In the genomic region with DNA sequence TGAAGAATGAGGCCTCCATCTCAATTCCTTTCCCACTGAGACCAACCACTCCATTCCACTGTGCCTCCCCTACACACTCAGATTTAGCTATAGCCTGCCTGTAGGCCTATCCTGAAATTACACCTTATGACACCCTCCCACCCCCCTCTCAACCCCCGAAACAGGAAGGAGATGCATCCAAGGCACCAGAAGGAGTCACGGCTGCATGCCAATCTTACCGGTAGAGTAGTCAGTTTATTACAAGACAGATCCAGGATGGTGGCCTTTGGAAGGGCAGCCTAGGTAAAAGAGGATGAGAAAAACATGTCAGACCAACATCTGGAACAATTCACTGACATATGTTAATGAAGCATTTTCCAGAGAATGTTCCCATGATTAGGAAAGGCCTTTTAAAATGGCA, we compare ENCODE assay signal across 12 cellular contexts. TPM values are rescaled to one million over a fixed set of nuclear protein-coding genes. Genes with fewer than 3 reads are reported as not detected.
A peak's percentile ranks its signal among the peaks of the same experiment; 100 is the strongest.
DNase-seq lines count a peak whose midpoint lies in the region; ATAC-seq, FAIRE-seq and TF ChIP-seq lines count a peak whose summit lies in the region.
"Had no signal": no experiment of that assay in that cellular context is flagged by ENCODE, and none has a peak within 500 bp of the region (broad histone marks: within the 10 kb centered on the region; RNA-seq: fewer than 3 reads in every experiment).

No MANE protein-coding gene starts in this region.

- H3K79me2 ChIP-seq in DND-41 (ENCODE audit: insufficient read depth, low read length), result peaks cover 65% of the 10 kb centered on the region

- H3K36me3 ChIP-seq in DND-41 (ENCODE audit: insufficient read depth, low read length), result peaks cover 65% of the 10 kb centered on the region

- peak overlapping the region; percentile 94 for H3K4me3 ChIP-seq in AG04450 (ENCODE audit: low read depth, low read length)
- H3K4me3 ChIP-seq in DND-41 (ENCODE audit: low read depth in 1 of 2, low read length in 2 of 2), result no peak overlapping the region
- H3K4me3 ChIP-seq in fibroblast of villous mesenchyme (ENCODE audit: low read depth, low read length), result peak overlapping the region; percentile 19

- H3K4me1 Mint-ChIP-seq in activated CD4-positive, alpha-beta memory T cell treated with anti-CD3 and anti-CD28 coated beads, Interleukin-2, amount 10 ng/mL, durations not matched to agents 7 days and 5 days, result peaks cover 30% of the 10 kb centered on the region

- TF ChIP-seq CTCF in AG04450 (IDR thresholded peaks at IDR 0.05; ENCODE audit: low read depth, low read length), result no peak
- TF ChIP-seq CTCF in DND-41 (IDR thresholded peaks at IDR 0.05; ENCODE audit: borderline replicate concordance, extremely low read depth, low read length, poor library complexity, severe bottlenecking), result no peak
- no peak for TF ChIP-seq CTCF in fibroblast of villous mesenchyme (IDR thresholded peaks at IDR 0.05; ENCODE audit: insufficient read depth, low read depth, low read length)

- H3K27me3 Mint-ChIP-seq in activated CD4-positive, alpha-beta memory T cell treated with anti-CD3 and anti-CD28 coated beads, Interleukin-2, amount 10 ng/mL, durations not matched to agents 7 days and 5 days, result no peaks in the 10 kb centered on the region

- peaks cover 33% of the 10 kb centered on the region; the same call in 1 of the 2 replicates for H4K20me1 ChIP-seq in DND-41 (ENCODE audit: insufficient read depth, low read length)

- H2AFZ ChIP-seq in DND-41 (ENCODE audit: low read depth, low read length), result no peak overlapping the region

- no peak for ATAC-seq in DND-41 (ENCODE audit: insufficient read depth, low read depth)
- no peak for ATAC-seq in GM19324 (IDR thresholded peaks at IDR 0.05; ENCODE audit: low FRiP score, unreplicated experiment)

- peak overlapping the region; percentile 82 for H3K4me3 Mint-ChIP-seq in activated CD4-positive, alpha-beta memory T cell treated with anti-CD3 and anti-CD28 coated beads, Interleukin-2, amount 10 ng/mL, durations not matched to agents 7 days and 5 days

- peaks cover 4% of the 10 kb centered on the region; the same call in 1 of the 2 replicates for H3K9me3 ChIP-seq in AG04450 (ENCODE audit: control insufficient read depth, insufficient read depth, low read length)
- H3K9me3 ChIP-seq in DND-41 (ENCODE audit: insufficient read depth, low read length, severe bottlenecking), result no peaks in the 10 kb centered on the region

- peaks cover 52% of the 10 kb centered on the region for H3K36me3 Mint-ChIP-seq in activated CD4-positive, alpha-beta memory T cell treated with anti-CD3 and anti-CD28 coated beads, Interleukin-2, amount 10 ng/mL, durations not matched to agents 7 days and 5 days (ENCODE audit: low read depth)

- peaks cover 2% of the 10 kb centered on the region for H3K9me3 Mint-ChIP-seq in activated CD4-positive, alpha-beta memory T cell treated with anti-CD3 and anti-CD28 coated beads, Interleukin-2, amount 10 ng/mL, durations not matched to agents 7 days and 5 days
- H3K9me3 Mint-ChIP-seq: dendritic cell treated with granulocyte-macrophage colony-stimulating factor and Interleukin-4, amounts not matched to agents 40 ng/mL and 50 ng/mL, for 4 days had no signal

- H3K27ac ChIP-seq in AG04450 (ENCODE audit: low read depth, low read length) (no peak overlapping the region), DND-41 (ENCODE audit: low read length) (no peak overlapping the region)

- DNase-seq in AG04450 (ENCODE audit: low read depth, low spot score) (no peak), DND-41 (no peak), fibroblast of villous mesenchyme (ENCODE audit: low read depth) (no peak), NCI-H2029 (lab: John Stamatoyannopoulos, UW) (no peak), NCI-H1436 treated with DMSO at 0.1 percent for 48 hours (lab: John Stamatoyannopoulos, UW) (no peak), frontal cortex (ENCODE audit: low spot score in 2 of 2) (no peak)
- no peak for DNase-seq in activated CD4-positive, alpha-beta memory T cell treated with anti-CD3 and anti-CD28 coated beads, Interleukin-2, amount 10 ng/mL, durations not matched to agents 7 days and 5 days
- DNase-seq: activated CD8-positive, alpha-beta memory T cell treated with anti-CD3 and anti-CD28 coated beads, Interleukin-2, amount 50 U/mL, for 48 hours; DMS53; trophoblast cell had no signal

- no peak for FAIRE-seq in frontal cortex (lab: Jason Lieb, UNC)

- peak overlapping the region; percentile 87; the same call in 1 of the 2 replicates for H3K4me2 ChIP-seq in DND-41 (ENCODE audit: insufficient read depth, low read length)

- peaks cover 32% of the 10 kb centered on the region for H3K4me1 ChIP-seq in DND-41 (ENCODE audit: insufficient read depth, low read length)

- H3K9ac ChIP-seq in DND-41 (ENCODE audit: low read depth, low read length), result peak overlapping the region; percentile 7; the same call in 1 of the 2 replicates

- H3K27ac Mint-ChIP-seq in activated CD4-positive, alpha-beta memory T cell treated with anti-CD3 and anti-CD28 coated beads, Interleukin-2, amount 10 ng/mL, durations not matched to agents 7 days and 5 days, result peak overlapping the region; percentile 15
- H3K27ac Mint-ChIP-seq: dendritic cell treated with granulocyte-macrophage colony-stimulating factor and Interleukin-4, amounts not matched to agents 40 ng/mL and 50 ng/mL, for 4 days had no signal

- POLR2A ChIA-PET in AG04450 (lab: Yijun Ruan, JAX), result no interaction called here
- POLR2A ChIA-PET in activated CD4-positive, alpha-beta memory T cell treated with anti-CD3 and anti-CD28 coated beads, Interleukin-2, amount 10 ng/mL, durations not matched to agents 7 days and 5 days (lab: Charles Lee), result interaction anchor here (6.2 to 6.4 kb wide), 2 partner anchors 24 to 31 kb away, joined by 55 to 142 read pairs; a partner anchor contains a TSS

- H3K27me3 ChIP-seq in AG04450 (ENCODE audit: control insufficient read depth, insufficient read depth, low read length), result no peaks in the 10 kb centered on the region
- no peaks in the 10 kb centered on the region for H3K27me3 ChIP-seq in DND-41 (ENCODE audit: insufficient read depth, low read length, poor library complexity)

- CTCF ChIA-PET in AG04450 (lab: Charles Lee), result interaction anchor here (4.9 kb wide), 1 partner anchor 32 kb away, joined by 45 read pairs; no protein-coding TSS in a partner anchor
- CTCF ChIA-PET in activated CD4-positive, alpha-beta memory T cell treated with anti-CD3 and anti-CD28 coated beads, Interleukin-2, amount 10 ng/mL, durations not matched to agents 7 days and 5 days (lab: Charles Lee), result interaction anchor here (1.5 to 2.9 kb wide), 2 partner anchors 26 to 33 kb away, joined by 3 to 9 read pairs; no protein-coding TSS in a partner anchor

RNA-seq across cellular contexts. Expression of a gene that starts 2.6 kb away (rescaled TPM):
- 143 and 145 TPM in 2 replicates for polyA plus RNA-seq in AG04450 (2011; rRNA removed)
- 132 and 146 TPM in 2 replicates for polyA minus RNA-seq in AG04450 (2011; rRNA and poly(A)+ RNA removed)
- 10 to 100 TPM; 67.1 to 68.9 TPM for total RNA-seq in activated CD4-positive, alpha-beta memory T cell treated with anti-CD3 and anti-CD28 coated beads, Interleukin-2, amount 10 ng/mL, durations not matched to agents 7 days and 5 days
- total RNA-seq in fibroblast of villous mesenchyme (181 and 191 TPM in 2 replicates), frontal cortex (38.7 TPM)

RNA-seq across cellular contexts. Expression of a gene that starts 21.7 kb away (rescaled TPM):
- polyA plus RNA-seq in AG04450 (2011; rRNA removed), result 2.2 and 2.5 TPM in 2 replicates
- polyA minus RNA-seq in AG04450 (2011; rRNA and poly(A)+ RNA removed), result 2.4 and 3.6 TPM in 2 replicates
- total RNA-seq in activated CD4-positive, alpha-beta memory T cell treated with anti-CD3 and anti-CD28 coated beads, Interleukin-2, amount 10 ng/mL, durations not matched to agents 7 days and 5 days, result 10 to 100 TPM; 25.1 to 26.1 TPM
- total RNA-seq in fibroblast of villous mesenchyme (4.5 and 4.7 TPM in 2 replicates), frontal cortex (1.2 TPM)

RNA-seq across cellular contexts. Expression of a gene that starts 21.7 kb away (rescaled TPM):
- 106 and 116 TPM in 2 replicates for polyA plus RNA-seq in AG04450 (2011; rRNA removed)
- polyA minus RNA-seq in AG04450 (2011; rRNA and poly(A)+ RNA removed), result 46.9 and 47.1 TPM in 2 replicates
- total RNA-seq in activated CD4-positive, alpha-beta memory T cell treated with anti-CD3 and anti-CD28 coated beads, Interleukin-2, amount 10 ng/mL, durations not matched to agents 7 days and 5 days, result 10 to 100 TPM; 56.5 to 57.5 TPM
- total RNA-seq in fibroblast of villous mesenchyme (55.7 and 63.0 TPM in 2 replicates), frontal cortex (38.7 TPM)

RNA-seq across cellular contexts. Expression of a gene that starts 31.3 kb away (rescaled TPM):
- 42.5 and 52.1 TPM in 2 replicates for polyA plus RNA-seq in AG04450 (2011; rRNA removed)
- 54.1 and 55.0 TPM in 2 replicates for polyA minus RNA-seq in AG04450 (2011; rRNA and poly(A)+ RNA removed)
- total RNA-seq in activated CD4-positive, alpha-beta memory T cell treated with anti-CD3 and anti-CD28 coated beads, Interleukin-2, amount 10 ng/mL, durations not matched to agents 7 days and 5 days, result 10 to 100 TPM; 28.7 to 30.7 TPM
- 18.1 and 20.3 TPM in 2 replicates for total RNA-seq in fibroblast of villous mesenchyme
- total RNA-seq in frontal cortex, result 2.0 TPM

RNA-seq across cellular contexts. Expression of a gene that starts 48.8 kb away (rescaled TPM):
- 13.5 and 19.0 TPM in 2 replicates for polyA plus RNA-seq in AG04450 (2011; rRNA removed)
- polyA minus RNA-seq in AG04450 (2011; rRNA and poly(A)+ RNA removed), result 26.9 and 36.9 TPM in 2 replicates
- total RNA-seq in activated CD4-positive, alpha-beta memory T cell treated with anti-CD3 and anti-CD28 coated beads, Interleukin-2, amount 10 ng/mL, durations not matched to agents 7 days and 5 days, result 10 to 100 TPM; 26.7 to 29.7 TPM
- total RNA-seq in fibroblast of villous mesenchyme (53.5 and 60.5 TPM in 2 replicates), frontal cortex (9.0 TPM)

Comparison
In these comparisons a context has a peak if more than half of its experiments do, and no peak if none do; other contexts are left out.
1. H3K4me3 ChIP-seq: peak in AG04450 (single experiment) and fibroblast of villous mesenchyme (single experiment); none in DND-41 (0 of 2).